ENCODE assay signal across 8 cellular contexts in genomic region chr11:117199061-117199915, GRCh38. TPM values are rescaled to one million over a fixed set of nuclear protein-coding genes. Genes with fewer than 3 reads are reported as not detected.
A peak's percentile ranks its signal among the peaks of the same experiment; 100 is the strongest.
DNase-seq lines count a peak whose midpoint lies in the region; ATAC-seq and TF ChIP-seq lines count a peak whose summit lies in the region.

Gene TAGLN, plus strand, starts transcription at chr11:117199370. Its CDS starts 3,644 bp downstream, at chr11:117203014.

- H3K9me3 ChIP-seq in SJCRH30 (replicated peaks) (no peaks in the 10 kb centered on the region), neuron (ENCODE audit: low read length) (no peaks in the 10 kb centered on the region)

- H3K27me3 ChIP-seq in SJCRH30, result no peaks in the 10 kb centered on the region
- H3K27me3 ChIP-seq in foreskin keratinocyte, result no peaks in the 10 kb centered on the region
- H3K27me3 ChIP-seq in neuron (ENCODE audit: insufficient read depth, low read length), result no peaks in the 10 kb centered on the region

- peak; percentile 47 for ATAC-seq in foreskin keratinocyte
- no peak for ATAC-seq in HG03521 (IDR thresholded peaks at IDR 0.05; ENCODE audit: unreplicated experiment)
- no peak for ATAC-seq in HG03457 (IDR thresholded peaks at IDR 0.05; ENCODE audit: unreplicated experiment)

- H3K4me1 ChIP-seq in SJCRH30 (no peaks in the 10 kb centered on the region), foreskin keratinocyte (no peaks in the 10 kb centered on the region), neuron (ENCODE audit: insufficient read depth, low read length) (peaks cover 5% of the 10 kb centered on the region)

- no peak within 1 kb of the TSS for H2AFZ ChIP-seq in neuron (ENCODE audit: low read depth, low read length)

- H3K27ac ChIP-seq in SJCRH30 (peak within 1 kb of the TSS; percentile 15; the same call in 1 of the 2 replicates), foreskin keratinocyte (no peak within 1 kb of the TSS)

- H3K4me3 ChIP-seq in SJCRH30 (peak within 1 kb of the TSS; percentile 33), neuron (ENCODE audit: low read length) (peak within 1 kb of the TSS; percentile 13)

- no peak for TF ChIP-seq CTCF in foreskin keratinocyte (conservative IDR thresholded peaks at IDR 0.05)

- DNase-seq in AG08396 (ENCODE audit: low spot score) (peak; percentile 92), SJCRH30 (peak; percentile 32 to 44), foreskin keratinocyte (peak; percentile 42 to 72), NCI-H187 (lab: John Stamatoyannopoulos, UW) (no peak)
- DNase-seq in effector CD4-positive, alpha-beta T cell, result no peak

- H3K36me3 ChIP-seq in SJCRH30 (no peaks in the 10 kb centered on the region), neuron (ENCODE audit: insufficient read depth, low read length) (peaks cover 7% of the 10 kb centered on the region)

RNA-seq across cellular contexts. Expression of gene TAGLN, which starts in this region (rescaled TPM):
- total RNA-seq in SJCRH30 (2014; rRNA removed; shearing (Covaris generic)), result 3.7 and 4.2 TPM in 2 replicates
- total RNA-seq in foreskin keratinocyte, result 12.3 and 12.7 TPM in 2 replicates
- polyA plus RNA-seq in foreskin keratinocyte, result 16.2 and 19.0 TPM in 2 replicates

Comparison
In these comparisons a context has a peak if more than half of its experiments do, and no peak if none do; other contexts are left out.
1. DNase-seq: peak in AG08396 (single experiment), SJCRH30 (2 of 2) and foreskin keratinocyte (2 of 2); none in effector CD4-positive, alpha-beta T cell (single experiment) and NCI-H187 (0 of 2).